Comparison of ENCODE assay signal across 1 cellular context in the genomic region with DNA sequence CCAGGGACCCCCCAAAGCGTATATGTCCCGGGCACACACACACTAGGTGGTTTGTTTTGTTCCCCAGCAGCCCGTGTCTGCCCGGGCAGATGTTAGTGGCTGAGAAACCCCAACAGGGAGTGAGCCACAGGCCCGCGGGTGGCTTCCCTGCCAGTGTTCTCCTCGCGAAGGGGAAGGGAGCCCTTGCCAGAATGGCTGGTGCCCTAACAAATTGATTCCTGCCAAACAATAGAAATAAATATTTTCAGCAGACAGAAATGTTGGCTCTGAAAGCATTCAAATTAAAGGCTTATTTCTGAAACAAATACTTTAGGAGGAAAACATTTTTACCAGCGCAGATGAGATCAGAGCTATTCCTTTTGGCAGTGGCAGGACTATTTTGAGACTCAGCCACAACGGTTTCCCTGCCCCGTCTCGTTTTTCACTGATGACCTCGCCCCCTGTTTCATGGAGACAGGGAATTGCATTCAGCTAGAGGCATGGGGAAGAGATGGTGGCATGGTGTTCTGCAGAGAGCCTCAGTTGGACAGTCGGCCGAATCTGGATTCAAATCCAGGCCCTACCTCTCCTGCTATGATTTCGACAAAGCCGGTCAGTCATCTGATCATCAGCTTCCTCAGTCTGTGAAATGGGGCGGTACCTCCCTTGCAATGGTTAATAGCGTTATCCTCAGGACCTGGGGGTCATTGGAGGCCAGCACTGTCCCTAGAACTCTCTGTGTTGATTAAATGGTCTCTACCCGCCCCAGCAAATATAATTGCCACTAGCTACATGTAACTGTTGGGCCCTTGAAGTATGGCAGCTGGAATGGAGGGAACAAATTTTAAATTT.
TF ChIP-seq lines count a peak whose summit lies in the region.

No MANE protein-coding gene starts in this region.

TF ChIP-seq in SK-N-SH treated with all-trans-retinoic acid at 6 μM for 48 hours, 23 proteins besides CTCF, POLR2A, EP300 and RAD21 (continued from another document):
- TF ChIP-seq, protein P1, sequence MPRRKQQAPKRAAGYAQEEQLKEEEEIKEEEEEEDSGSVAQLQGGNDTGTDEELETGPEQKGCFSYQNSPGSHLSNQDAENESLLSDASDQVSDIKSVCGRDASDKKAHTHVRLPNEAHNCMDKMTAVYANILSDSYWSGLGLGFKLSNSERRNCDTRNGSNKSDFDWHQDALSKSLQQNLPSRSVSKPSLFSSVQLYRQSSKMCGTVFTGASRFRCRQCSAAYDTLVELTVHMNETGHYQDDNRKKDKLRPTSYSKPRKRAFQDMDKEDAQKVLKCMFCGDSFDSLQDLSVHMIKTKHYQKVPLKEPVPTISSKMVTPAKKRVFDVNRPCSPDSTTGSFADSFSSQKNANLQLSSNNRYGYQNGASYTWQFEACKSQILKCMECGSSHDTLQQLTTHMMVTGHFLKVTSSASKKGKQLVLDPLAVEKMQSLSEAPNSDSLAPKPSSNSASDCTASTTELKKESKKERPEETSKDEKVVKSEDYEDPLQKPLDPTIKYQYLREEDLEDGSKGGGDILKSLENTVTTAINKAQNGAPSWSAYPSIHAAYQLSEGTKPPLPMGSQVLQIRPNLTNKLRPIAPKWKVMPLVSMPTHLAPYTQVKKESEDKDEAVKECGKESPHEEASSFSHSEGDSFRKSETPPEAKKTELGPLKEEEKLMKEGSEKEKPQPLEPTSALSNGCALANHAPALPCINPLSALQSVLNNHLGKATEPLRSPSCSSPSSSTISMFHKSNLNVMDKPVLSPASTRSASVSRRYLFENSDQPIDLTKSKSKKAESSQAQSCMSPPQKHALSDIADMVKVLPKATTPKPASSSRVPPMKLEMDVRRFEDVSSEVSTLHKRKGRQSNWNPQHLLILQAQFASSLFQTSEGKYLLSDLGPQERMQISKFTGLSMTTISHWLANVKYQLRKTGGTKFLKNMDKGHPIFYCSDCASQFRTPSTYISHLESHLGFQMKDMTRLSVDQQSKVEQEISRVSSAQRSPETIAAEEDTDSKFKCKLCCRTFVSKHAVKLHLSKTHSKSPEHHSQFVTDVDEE (CRISPR knock-in tag; IDR thresholded peaks at IDR 0.05) = no peak
- TF ChIP-seq ZFP30 (CRISPR knock-in tag; IDR thresholded peaks at IDR 0.05) (no peak), BACH2 (CRISPR knock-in tag; IDR thresholded peaks at IDR 0.05; ENCODE audit: borderline replicate concordance) (no peak), ZNF70 (CRISPR knock-in tag; IDR thresholded peaks at IDR 0.05) (no peak), RARB (CRISPR knock-in tag; IDR thresholded peaks at IDR 0.05) (no peak), CSDC2 (CRISPR knock-in tag; IDR thresholded peaks at IDR 0.05) (no peak), TOX (CRISPR knock-in tag; IDR thresholded peaks at IDR 0.05; ENCODE audit: borderline replicate concordance) (no peak), ZC3H10 (CRISPR knock-in tag; IDR thresholded peaks at IDR 0.05) (no peak), OSR1 (CRISPR knock-in tag; IDR thresholded peaks at IDR 0.05) (no peak)
- TF ChIP-seq, protein P2, sequence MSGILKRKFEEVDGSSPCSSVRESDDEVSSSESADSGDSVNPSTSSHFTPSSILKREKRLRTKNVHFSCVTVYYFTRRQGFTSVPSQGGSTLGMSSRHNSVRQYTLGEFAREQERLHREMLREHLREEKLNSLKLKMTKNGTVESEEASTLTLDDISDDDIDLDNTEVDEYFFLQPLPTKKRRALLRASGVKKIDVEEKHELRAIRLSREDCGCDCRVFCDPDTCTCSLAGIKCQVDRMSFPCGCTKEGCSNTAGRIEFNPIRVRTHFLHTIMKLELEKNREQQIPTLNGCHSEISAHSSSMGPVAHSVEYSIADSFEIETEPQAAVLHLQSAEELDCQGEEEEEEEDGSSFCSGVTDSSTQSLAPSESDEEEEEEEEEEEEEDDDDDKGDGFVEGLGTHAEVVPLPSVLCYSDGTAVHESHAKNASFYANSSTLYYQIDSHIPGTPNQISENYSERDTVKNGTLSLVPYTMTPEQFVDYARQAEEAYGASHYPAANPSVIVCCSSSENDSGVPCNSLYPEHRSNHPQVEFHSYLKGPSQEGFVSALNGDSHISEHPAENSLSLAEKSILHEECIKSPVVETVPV (CRISPR knock-in tag; IDR thresholded peaks at IDR 0.05) = no peak
